In genomic region chr1:42931108-42931539, GRCh38 we compare ENCODE assay signal across 8 cellular contexts. TPM values are rescaled to one million over a fixed set of nuclear protein-coding genes. Genes with fewer than 3 reads are reported as not detected.
DNase-seq lines count a peak whose midpoint lies in the region; ATAC-seq and TF ChIP-seq lines count a peak whose summit lies in the region.

No MANE protein-coding gene starts in this region.

- H4K20me1 ChIP-seq in SK-N-SH (ENCODE audit: insufficient read depth) = no peaks in the 10 kb centered on the region

- no peak overlapping the region for H3K9ac ChIP-seq in SK-N-SH

- H3K9me2 ChIP-seq in SK-N-SH = no peaks in the 10 kb centered on the region

- H3K4me3 ChIP-seq in SK-N-SH (ENCODE audit: low read depth in 2 of 2, low read length in 1 of 2) (no peak overlapping the region; a peak in 1 of 4 replicates), ascending aorta (no peak overlapping the region)

- H3K36me3 Mint-ChIP-seq in stimulated activated memory B cell treated with anti-CD40 and anti-IgM and Interleukin-4, amounts not matched to agents 10 μg/mL and 1 μg/mL and 100 μg/mL, for 72 hours = peaks cover 73% of the 10 kb centered on the region

- peaks cover 3% of the 10 kb centered on the region in 2 experiments; a peak in 3 of 4 replicates for H3K4me1 ChIP-seq in SK-N-SH (ENCODE audit: control insufficient read depth in 1 of 2, insufficient read depth in 2 of 2, low read depth in 1 of 2, low read length in 1 of 2)
- H3K4me1 ChIP-seq in ascending aorta = peaks cover 6 to 16% of the 10 kb centered on the region in 2 donors

- H3K4me2 ChIP-seq in SK-N-SH = no peak overlapping the region

- peaks cover 18 to 66% of the 10 kb centered on the region in 2 experiments for H3K36me3 ChIP-seq in SK-N-SH (replicated peaks in 1 of 2; ENCODE audit: control insufficient read depth in 1 of 2, insufficient read depth in 2 of 2, low read length in 1 of 2)
- H3K36me3 ChIP-seq in ascending aorta = peaks cover 47 to 52% of the 10 kb centered on the region in 2 donors

- no peak for TF ChIP-seq EP300 in SK-N-SH (IDR thresholded peaks at IDR 0.05; ENCODE audit: borderline replicate concordance in 1 of 2, low read depth in 1 of 2, low read length in 1 of 2)

- peaks cover 5% of the 10 kb centered on the region for H3F3A ChIP-seq in SK-N-SH (replicated peaks; ENCODE audit: insufficient read depth)

- peak overlapping the region; percentile 97 for H3K27ac Mint-ChIP-seq in stimulated activated memory B cell treated with anti-CD40 and anti-IgM and Interleukin-4, amounts not matched to agents 10 μg/mL and 1 μg/mL and 100 μg/mL, for 72 hours

- peak; percentile 24 for ATAC-seq in HG02610 (IDR thresholded peaks at IDR 0.05; ENCODE audit: unreplicated experiment)
- peak; percentile 63 for ATAC-seq in stimulated activated memory B cell treated with anti-CD40 and anti-IgM and Interleukin-4, amounts not matched to agents 10 μg/mL and 1 μg/mL and 100 μg/mL, for 72 hours
- no peak for ATAC-seq in HG03442 (IDR thresholded peaks at IDR 0.05; ENCODE audit: unreplicated experiment)

- H3K9me3 Mint-ChIP-seq in stimulated activated memory B cell treated with anti-CD40 and anti-IgM and Interleukin-4, amounts not matched to agents 10 μg/mL and 1 μg/mL and 100 μg/mL, for 72 hours = no peaks in the 10 kb centered on the region

- TF ChIP-seq CTCF in SK-N-SH (IDR thresholded peaks at IDR 0.05) (peak; percentile 62), ascending aorta (IDR thresholded peaks at IDR 0.05) (peak; percentile 39 to 58 (median 42))

- no peaks in the 10 kb centered on the region for H3K27me3 Mint-ChIP-seq in stimulated activated memory B cell treated with anti-CD40 and anti-IgM and Interleukin-4, amounts not matched to agents 10 μg/mL and 1 μg/mL and 100 μg/mL, for 72 hours

- H3K27me3 ChIP-seq in SK-N-SH (ENCODE audit: insufficient read depth) = no peaks in the 10 kb centered on the region
- H3K27me3 ChIP-seq in ascending aorta = no peaks in the 10 kb centered on the region

- H3K9me3 ChIP-seq in SK-N-SH (no peaks in the 10 kb centered on the region), ascending aorta (no peaks in the 10 kb centered on the region)

- DNase-seq in D341Med (ENCODE audit: low spot score) (peak; percentile 82), SK-N-SH (peak; percentile 88), ascending aorta (ENCODE audit: low spot score in 2 of 2) (peak in 1 of 2 donors; percentile 65), iPS-NIHi11 (ENCODE audit: low spot score) (peak; percentile 87), posterior vena cava (ENCODE audit: low spot score) (no peak)

- no peak overlapping the region for H2AFZ ChIP-seq in SK-N-SH (ENCODE audit: low read depth)

- intact Hi-C loops in ascending aorta (cut with DNase I) = loop anchor here (10.0 kb wide), 1 partner anchor 424 kb away; the partner anchor contains the start of gene CDC20
- intact Hi-C loops in posterior vena cava (cut with DNase I) = no loop called here

- CTCF ChIA-PET in SK-N-SH (lab: Yijun Ruan, JAX) = interaction anchor here (1.1 to 2.1 kb wide), 5 partner anchors 8 to 145 kb away, joined by 3 to 21 read pairs (median 4); no protein-coding TSS in a partner anchor

- peaks cover 42% of the 10 kb centered on the region for H3K79me2 ChIP-seq in SK-N-SH (ENCODE audit: insufficient read depth)

- WGBS in SK-N-SH (ENCODE audit: low lambda C conversion rate) = 87% methylated on average over 7 of the region's 7 CpGs

- no peak overlapping the region for H3K27ac ChIP-seq in SK-N-SH (ENCODE audit: low read depth in 2 of 2, low read length in 1 of 2)
- H3K27ac ChIP-seq in ascending aorta = peak overlapping the region in 1 of 2 donors; percentile 48

- H3K4me1 Mint-ChIP-seq in stimulated activated memory B cell treated with anti-CD40 and anti-IgM and Interleukin-4, amounts not matched to agents 10 μg/mL and 1 μg/mL and 100 μg/mL, for 72 hours = peaks cover 92% of the 10 kb centered on the region

- H3K4me3 Mint-ChIP-seq in stimulated activated memory B cell treated with anti-CD40 and anti-IgM and Interleukin-4, amounts not matched to agents 10 μg/mL and 1 μg/mL and 100 μg/mL, for 72 hours = peak overlapping the region; percentile 76

- peak; percentile 76 for TF ChIP-seq RAD21 in SK-N-SH (IDR thresholded peaks at IDR 0.05; ENCODE audit: low read length)

- POLR2A ChIA-PET in SK-N-SH (lab: Yijun Ruan, JAX) = no interaction called here

TF ChIP-seq in SK-N-SH, 30 proteins besides CTCF, POLR2A, EP300 and RAD21:
- TF ChIP-seq YY1 (IDR thresholded peaks at IDR 0.05; ENCODE audit: low read depth) (no peak), SMC3 (IDR thresholded peaks at IDR 0.05; ENCODE audit: low read depth, low read length) (peak; percentile 79), USF2 (IDR thresholded peaks at IDR 0.05; ENCODE audit: borderline replicate concordance, low read depth, low read length) (no peak), IRF3 (IDR thresholded peaks at IDR 0.05; ENCODE audit: low read depth, low read length) (no peak)
TF ChIP-seq in SK-N-SH: peak in this region for 1.

RNA-seq across cellular contexts. Expression of gene SLC2A1, which starts 27.5 kb away (rescaled TPM):
- polyA plus RNA-seq in SK-N-SH (2012; rRNA removed) = 50.5 and 63.8 TPM in 2 replicates
- polyA plus RNA-seq in SK-N-SH (2012; cell fraction: cytosol; rRNA removed) = 26.8 and 43.4 TPM in 2 replicates
- 110 and 122 TPM in 2 replicates for polyA plus RNA-seq in SK-N-SH (2012; cell fraction: nucleus; rRNA removed)
- 15.5 TPM for total RNA-seq in ascending aorta
- total RNA-seq in posterior vena cava = 10 to 100 TPM; 13.0 to 17.7 TPM
